In the genomic region with DNA sequence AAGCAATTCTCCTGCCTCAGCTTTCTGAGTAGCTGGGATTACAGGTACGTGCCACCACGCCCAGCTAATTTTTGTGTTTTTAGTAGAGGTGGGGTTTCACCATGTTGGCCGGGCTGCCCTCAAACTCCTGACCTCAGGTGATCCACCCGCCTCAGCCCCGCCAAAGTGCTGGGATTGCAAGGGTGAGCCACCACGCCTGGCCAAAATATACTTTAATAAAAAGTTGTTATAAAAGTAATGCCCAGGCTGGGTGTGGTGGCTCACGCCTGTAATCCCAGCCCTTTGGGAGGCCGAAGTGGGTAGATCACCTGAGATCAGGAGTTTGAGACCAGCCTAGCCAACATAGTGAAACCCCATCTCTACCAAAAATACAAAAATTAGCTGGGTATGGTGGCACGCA, we compare ENCODE assay signal across 7 cellular contexts. TPM values are rescaled to one million over a fixed set of nuclear protein-coding genes. Genes with fewer than 3 reads are reported as not detected.
"Had no signal": no experiment of that assay in that cellular context is flagged by ENCODE, and none has a peak within 500 bp of the region (broad histone marks: within the 10 kb centered on the region; RNA-seq: fewer than 3 reads in every experiment).

No MANE protein-coding gene starts in this region.

RNA-seq across cellular contexts. Expression of a gene that starts 16.0 kb away (rescaled TPM):
- total RNA-seq: activated CD8-positive, alpha-beta T cell treated with anti-CD3 and anti-CD28 coated beads for 36 hours; activated T-helper 17 cell treated with anti-CD3 and anti-CD28 coated beads, Interleukin-2, amount 50 U/mL, for 72 hours; astrocyte; cardiac septum; gastrocnemius medialis; T-helper 17 cell had no signal
- polyA plus RNA-seq: heart left ventricle had no signal
